ENCODE assay signal across 8 cellular contexts in genomic region chr5:784428-785177, GRCh38. TPM values are rescaled to one million over a fixed set of nuclear protein-coding genes. Genes with fewer than 3 reads are reported as not detected.
DNase-seq lines count a peak whose midpoint lies in the region; ATAC-seq, FAIRE-seq and TF ChIP-seq lines count a peak whose summit lies in the region.
"Not testable (repeated sequence)": the region's sequence is repeated elsewhere in the genome, so short reads cannot be mapped to it uniquely, and the experiment has no call there.

ZDHHC11B (minus strand) TSS chr5:784729; CDS start chr5:766919, 17,810 bp downstream.

- H3K27ac ChIP-seq in mammary epithelial cell (ENCODE audit: insufficient read depth, low read depth, low read length); urinary bladder (ENCODE audit: low read depth): not testable (repeated sequence)
- H3K27ac ChIP-seq in gastrocnemius medialis: peak within 1 kb of the TSS; percentile 69 to 86 (median 82)

- H3K4me2 ChIP-seq in mammary epithelial cell (ENCODE audit: insufficient read depth, low read depth, low read length): peak within 1 kb of the TSS; percentile 94

- CTCF ChIA-PET in mammary epithelial cell (lab: Charles Lee; ENCODE audit: low non-redundant PET): not testable (repeated sequence)

- not testable (repeated sequence) for H3K36me3 ChIP-seq in mammary epithelial cell (ENCODE audit: insufficient read depth, low read length); gastrocnemius medialis; urinary bladder (ENCODE audit: insufficient read depth)

- DNase-seq in GM18507 (ENCODE audit: extremely low spot score, insufficient read length, low read depth) (peak; percentile 72), NCI-H226 (peak; percentile 65), mammary epithelial cell (peak; percentile 72), gastrocnemius medialis (peak; percentile 76 to 90)
- peak; percentile 94 for DNase-seq in activated CD4-positive, alpha-beta T cell treated with anti-CD3 and anti-CD28 coated beads for 24 hours (ENCODE audit: low read depth in 2 of 2)

- peak within 1 kb of the TSS; percentile 48 to 58 (median 57) for H3K4me3 ChIP-seq in mammary epithelial cell (replicated peaks in 1 of 3; ENCODE audit: insufficient read depth in 1 of 3, low read depth in 2 of 3, low read length in 3 of 3)
- peak within 1 kb of the TSS; percentile 73 for H3K4me3 ChIP-seq in iPS-18c (ENCODE audit: insufficient read depth, low read depth, low read length)
- peak within 1 kb of the TSS; percentile 65 to 100 (median 90) for H3K4me3 ChIP-seq in gastrocnemius medialis
- peak within 1 kb of the TSS; percentile 37 for H3K4me3 ChIP-seq in urinary bladder (ENCODE audit: low read depth, low read length)

- not testable (repeated sequence) for H3K9me3 ChIP-seq in mammary epithelial cell (replicated peaks; ENCODE audit: insufficient read depth, low read length); iPS-18c (ENCODE audit: control insufficient read depth, insufficient read depth, low read length); gastrocnemius medialis

- peak; percentile 63 to 70 for TF ChIP-seq POLR2A in gastrocnemius medialis (IDR thresholded peaks at IDR 0.05)

- not testable (repeated sequence) for BruUV-seq in mammary epithelial cell (replicated peaks; lab: Mats Ljungman, UMichigan)

- not testable (repeated sequence) for H4K20me1 ChIP-seq in mammary epithelial cell (ENCODE audit: insufficient read depth, low read length)

- H3K79me2 ChIP-seq in mammary epithelial cell (ENCODE audit: insufficient read depth, low read length): not testable (repeated sequence)

- intact Hi-C loops in mammary epithelial cell (cut with micrococcal nuclease) (loop anchor here (2.0 to 5.0 kb wide), 2 partner anchors 92 to 467 kb away; partner anchors contain the start of gene TPPP), gastrocnemius medialis (cut with DNase I; ENCODE audit: low total_unique reads) (loop anchor here (2.0 to 5.0 kb wide), 2 partner anchors 92 to 108 kb away; partner anchors contain the start of genes BRD9, TPPP and TRIP13)

- peak; percentile 62 for ATAC-seq in HG03175 (IDR thresholded peaks at IDR 0.05; ENCODE audit: unreplicated experiment)
- peak; percentile 70 to 76 for ATAC-seq in gastrocnemius medialis

- peak within 1 kb of the TSS; percentile 92 for H2AFZ ChIP-seq in mammary epithelial cell (ENCODE audit: low read depth, low read length)

- not testable (repeated sequence) for H3K27me3 ChIP-seq in mammary epithelial cell (ENCODE audit: insufficient read depth, low read length); gastrocnemius medialis

- WGBS in mammary epithelial cell (ENCODE audit: low coverage, missing lambda C conversion rate): 3% methylated on average over 22 of the region's 101 CpGs
- under 1% methylated on average over 101 of the region's 101 CpGs for WGBS in urinary bladder

- TF ChIP-seq CTCF in mammary epithelial cell (conservative IDR thresholded peaks at IDR 0.05 in 1 of 2, IDR thresholded peaks at IDR 0.05 in 1 of 2; ENCODE audit: extremely low read depth in 1 of 2, insufficient read depth in 1 of 2, low read depth in 1 of 2, low read length in 2 of 2); gastrocnemius medialis (IDR thresholded peaks at IDR 0.05 in 4 of 5, conservative IDR thresholded peaks at IDR 0.05 in 1 of 5): not testable (repeated sequence)

- H3K4me1 ChIP-seq in mammary epithelial cell (ENCODE audit: insufficient read depth, low read length); urinary bladder (ENCODE audit: insufficient read depth): not testable (repeated sequence)
- H3K4me1 ChIP-seq in gastrocnemius medialis: peaks cover 0 to 12% of the 10 kb centered on the region in 2 donors

- not testable (repeated sequence) for H3K9ac ChIP-seq in mammary epithelial cell (ENCODE audit: insufficient read depth, low read length)

- dilution Hi-C loops in mammary epithelial cell (cut with HindIII; ENCODE audit: low sequenced_read_pairs): not testable (repeated sequence)

- not testable (repeated sequence) for FAIRE-seq in GM18507 (lab: Jason Lieb, UNC)

- in situ Hi-C loops in mammary epithelial cell (cut with MboI; ENCODE audit: low sequenced_read_pairs in 2 of 2): loop anchor here in 1 of 2 donors (10.0 kb wide), 1 partner anchor 90 kb away; the partner anchor contains the start of gene TPPP
- in situ Hi-C loops in gastrocnemius medialis (cut with MboI; ENCODE audit: low sequenced_read_pairs in 4 of 4): not testable (repeated sequence)

RNA-seq across cellular contexts. Expression of gene ZDHHC11B, which starts in this region (rescaled TPM):
- total RNA-seq in mammary epithelial cell (under 1 TPM in 1 of 2 donors, not detected in 1; 0.12 TPM), gastrocnemius medialis (1 to 10 TPM in 2 of 4 donors, under 1 TPM in 2; 0.24 to 1.2 (median 0.71) TPM), urinary bladder (1.4 TPM)
- polyA plus RNA-seq in mammary epithelial cell (0.10 TPM), urinary bladder (5.8 TPM)
- polyA minus RNA-seq in mammary epithelial cell: not detected

Comparison
In these comparisons a context has a peak if more than half of its experiments do, and no peak if none do; other contexts are left out.
1. Peak in DNase-seq, H3K4me3 ChIP-seq and H3K4me2 ChIP-seq in mammary epithelial cell; RNA of the gene not detected or under 1 TPM.
2. H3K4me3 ChIP-seq: peak in every context shown above with its lines; median percentile 90 in gastrocnemius medialis; 73 in iPS-18c; 57 in mammary epithelial cell; 37 in urinary bladder.